19 cellular contexts compared by ENCODE assay signal in the genomic region with DNA sequence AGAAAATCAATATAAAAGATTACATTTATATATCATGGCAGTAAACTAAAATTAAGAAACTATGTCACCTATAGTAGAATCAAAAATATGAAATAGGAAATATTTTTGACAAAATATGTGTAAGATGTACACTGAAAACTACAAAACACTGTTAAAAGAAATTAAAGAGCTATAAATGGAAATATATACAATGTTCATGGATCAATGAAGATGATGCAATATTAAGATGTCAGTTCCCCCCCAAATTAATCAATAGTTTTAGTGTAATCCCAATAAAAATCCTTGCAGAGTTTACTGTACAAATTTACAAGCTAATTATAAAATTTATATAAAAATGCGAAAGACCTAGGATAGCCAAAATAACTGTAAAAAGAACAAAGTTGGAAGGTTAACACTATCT.
A peak's percentile ranks its signal among the peaks of the same experiment; 100 is the strongest.
DNase-seq lines count a peak whose midpoint lies in the region; ATAC-seq, FAIRE-seq and TF ChIP-seq lines count a peak whose summit lies in the region.
"Had no signal": no experiment of that assay in that cellular context is flagged by ENCODE, and none has a peak within 500 bp of the region (broad histone marks: within the 10 kb centered on the region; RNA-seq: fewer than 3 reads in every experiment).

No MANE protein-coding gene starts in this region.

- H4K20me1 ChIP-seq in HepG2 (ENCODE audit: insufficient read depth, low read length) (no peaks in the 10 kb centered on the region), K562 (replicated peaks; ENCODE audit: control insufficient read depth, insufficient read depth, low read length) (no peaks in the 10 kb centered on the region)
- H4K20me1 ChIP-seq: BLaER1 treated with 17β-estradiol and CSF1 and Interleukin-3, amounts not matched to agents 10 nM and 100 nM had no signal

- H3K27ac ChIP-seq in HepG2 (ENCODE audit: extremely low read length, insufficient read depth, low read length) (no peak overlapping the region), right lobe of liver (no peak overlapping the region), K562 (ENCODE audit: extremely low read depth, low read depth, low read length) (no peak overlapping the region)
- H3K27ac ChIP-seq: 22Rv1; A549; BLaER1 treated with 17β-estradiol and CSF1 and Interleukin-3, amounts not matched to agents 10 nM and 100 nM; C4-2B had no signal

- H3K9me1 ChIP-seq in K562 (ENCODE audit: control insufficient read depth, insufficient read depth, low read length) = no peaks in the 10 kb centered on the region

- H3K79me2 ChIP-seq in HepG2 (ENCODE audit: insufficient read depth, low read length) (no peaks in the 10 kb centered on the region), K562 (ENCODE audit: control insufficient read depth, insufficient read depth, low read length) (no peaks in the 10 kb centered on the region)

- in situ Hi-C loops in HepG2 (cut with HindIII; ENCODE audit: extremely low pct_ligation_motif_present, low pct_unique_long_range_greater_than_20kb) (no loop called here), K562 (cut with MboI) (no loop called here)

- no peak for TF ChIP-seq POLR2A in HepG2 (IDR thresholded peaks at IDR 0.05; ENCODE audit: insufficient read depth in 1 of 2, low read depth in 2 of 2, low read length in 2 of 2)
- no peak for TF ChIP-seq POLR2A in right lobe of liver (IDR thresholded peaks at IDR 0.05)
- no peak for TF ChIP-seq POLR2A in K562 (conservative IDR thresholded peaks at IDR 0.05)

- H2AFZ ChIP-seq in HepG2 (ENCODE audit: low read length) (no peak overlapping the region), K562 (ENCODE audit: low read depth, low read length) (no peak overlapping the region)

- no peak for TF ChIP-seq RAD21 in HepG2 (CRISPR knock-in tag; IDR thresholded peaks at IDR 0.05)
- no peak for TF ChIP-seq RAD21 in K562 (CRISPR knock-in tag; conservative IDR thresholded peaks at IDR 0.05 in 1 of 2, IDR thresholded peaks at IDR 0.05 in 1 of 2)

- TF ChIP-seq CTCF in HepG2 (CRISPR knock-in tag; IDR thresholded peaks at IDR 0.05) (no peak), right lobe of liver (IDR thresholded peaks at IDR 0.05) (no peak), K562 (IDR thresholded peaks at IDR 0.05 in 2 of 3, conservative IDR thresholded peaks at IDR 0.05 in 1 of 3; ENCODE audit: insufficient read depth in 2 of 3, low read depth in 1 of 3, low read length in 3 of 3) (no peak)

- WGBS in HepG2 (ENCODE audit: low lambda C conversion rate) = 0% methylated on average over 1 of the region's 1 CpG
- 100% methylated on average over 1 of the region's 1 CpG for WGBS in right lobe of liver (ENCODE audit: insufficient coverage, low coverage, low lambda C conversion rate, missing lambda C conversion rate)
- 0% methylated on average over 1 of the region's 1 CpG for WGBS in K562 (ENCODE audit: insufficient coverage, low coverage, missing lambda C conversion rate)

- H3K9ac ChIP-seq in HepG2 (ENCODE audit: insufficient read depth, low read depth, low read length) (no peak overlapping the region), K562 (ENCODE audit: insufficient read depth in 1 of 2, low read depth in 2 of 2, low read length in 2 of 2) (no peak overlapping the region)
- H3K9ac ChIP-seq: BLaER1 treated with 17β-estradiol and CSF1 and Interleukin-3, amounts not matched to agents 10 nM and 100 nM had no signal

- CTCF ChIA-PET in HepG2 (lab: Yijun Ruan, JAX; ENCODE audit: low intra/inter-chr PET ratio, low total read pairs) (no interaction called here), K562 (lab: Yijun Ruan, JAX; ENCODE audit: low intra/inter-chr PET ratio) (no interaction called here)

- BruUV-seq in HepG2 (replicated peaks; lab: Mats Ljungman, UMichigan) = no TSS peak
- no TSS peak for BruUV-seq in K562 (replicated peaks; lab: Mats Ljungman, UMichigan)

- ATAC-seq in HepG2 = no peak
- no peak for ATAC-seq in right lobe of liver
- no peak for ATAC-seq in K562
- ATAC-seq: A549; CD8-positive, alpha-beta T cell had no signal

- TF ChIP-seq EP300 in HepG2 (IDR thresholded peaks at IDR 0.05; ENCODE audit: low read depth in 2 of 2, low read length in 2 of 2) (no peak), HepG2 (CRISPR knock-in tag; IDR thresholded peaks at IDR 0.05; ENCODE audit: borderline replicate concordance) (no peak), K562 (IDR thresholded peaks at IDR 0.05; ENCODE audit: low read length) (no peak)

- H3K4me1 ChIP-seq in HepG2 (ENCODE audit: insufficient read depth, low read length) = no peaks in the 10 kb centered on the region
- H3K4me1 ChIP-seq in right lobe of liver = no peaks in the 10 kb centered on the region
- no peaks in the 10 kb centered on the region for H3K4me1 ChIP-seq in K562 (replicated peaks in 1 of 2; ENCODE audit: control insufficient read depth in 2 of 2, insufficient read depth in 2 of 2, low read length in 2 of 2)
- H3K4me1 ChIP-seq: A549; BLaER1 treated with 17β-estradiol and CSF1 and Interleukin-3, amounts not matched to agents 10 nM and 100 nM; Caco-2 had no signal

- DNase-seq in HepG2 (ENCODE audit: low spot score) = no peak
- no peak for DNase-seq in right lobe of liver
- no peak for DNase-seq in K562 (ENCODE audit: extremely low read depth in 1 of 4, low spot score in 3 of 4)
- DNase-seq in NCI-H1417 treated with DMSO at 0.1 percent for 48 hours (lab: John Stamatoyannopoulos, UW) = no peak
- DNase-seq in HPDE6-E6E7 (ENCODE audit: extremely low spot score) = no peak
- DNase-seq: AML-193; Caco-2; Calu3; CD4-positive, alpha-beta T cell; CD8-positive, alpha-beta T cell; DMS79 treated with DMSO at 0.1 percent for 48 hours; GF-D8 had no signal

- H3K4me3 ChIP-seq in HepG2 (replicated peaks in 1 of 3; ENCODE audit: insufficient read depth in 1 of 3, low read depth in 2 of 3, low read length in 3 of 3) (no peak overlapping the region), right lobe of liver (no peak overlapping the region), K562 (no peak overlapping the region)
- H3K4me3 ChIP-seq: A549; BLaER1 treated with 17β-estradiol and CSF1 and Interleukin-3, amounts not matched to agents 10 nM and 100 nM had no signal

- no peaks in the 10 kb centered on the region for H3K9me3 ChIP-seq in HepG2 (ENCODE audit: low read length)
- H3K9me3 ChIP-seq in right lobe of liver = no peaks in the 10 kb centered on the region
- H3K9me3 ChIP-seq in K562 (replicated peaks; ENCODE audit: control insufficient read depth, insufficient read depth, low read depth, low read length) = no peaks in the 10 kb centered on the region

- intact Hi-C loops in HepG2 (cut with micrococcal nuclease; ENCODE audit: unreplicated experiment) (no loop called here), right lobe of liver (cut with DNase I) (no loop called here), K562 (cut with micrococcal nuclease) (no loop called here)

- H3K36me3 ChIP-seq in HepG2 (replicated peaks in 1 of 2; ENCODE audit: control insufficient read depth in 1 of 2, insufficient read depth in 2 of 2, low read length in 2 of 2) (no peaks in the 10 kb centered on the region), right lobe of liver (no peaks in the 10 kb centered on the region), K562 (ENCODE audit: control insufficient read depth, insufficient read depth, low read length) (no peaks in the 10 kb centered on the region)
- H3K36me3 ChIP-seq: BLaER1 treated with 17β-estradiol and CSF1 and Interleukin-3, amounts not matched to agents 10 nM and 100 nM had no signal

- H3K4me2 ChIP-seq in HepG2 (ENCODE audit: low read depth, low read length) = no peak overlapping the region
- H3K4me2 ChIP-seq in K562 (ENCODE audit: insufficient read depth, low read length) = no peak overlapping the region
- H3K4me2 ChIP-seq: A549; BLaER1 treated with 17β-estradiol and CSF1 and Interleukin-3, amounts not matched to agents 10 nM and 100 nM had no signal

- H3K27me3 ChIP-seq in HepG2 (ENCODE audit: control insufficient read depth in 1 of 2, insufficient read depth in 2 of 2, low read length in 2 of 2) (no peaks in the 10 kb centered on the region), right lobe of liver (no peaks in the 10 kb centered on the region), K562 (ENCODE audit: control insufficient read depth in 2 of 2, insufficient read depth in 2 of 2, low read length in 2 of 2) (no peaks in the 10 kb centered on the region)
- H3K27me3 ChIP-seq: BLaER1 treated with 17β-estradiol and CSF1 and Interleukin-3, amounts not matched to agents 10 nM and 100 nM had no signal

- POLR2A ChIA-PET in HepG2 (lab: Yijun Ruan, JAX) (no interaction called here), K562 (lab: Yijun Ruan, JAX) (interaction anchor here (0.6 kb wide), 1 partner anchor 19 kb away, joined by 3 read pairs; no protein-coding TSS in a partner anchor)

- no peak for FAIRE-seq in HepG2 (lab: Jason Lieb, UNC)
- no peak for FAIRE-seq in K562 (lab: Jason Lieb, UNC)
- FAIRE-seq: A549, D721Med, G401.6, GM12891 had no signal

TF ChIP-seq in HepG2, 621 proteins besides CTCF, POLR2A, EP300 and RAD21:
- TF ChIP-seq SRSF1 (optimal IDR thresholded peaks at IDR 0.05; ENCODE audit: low read depth, low read length) = no peak
- TF ChIP-seq ATF7 (IDR thresholded peaks at IDR 0.05) = peak; percentile 48; the same call in 1 of the 2 replicates
- TF ChIP-seq ATF7 (CRISPR knock-in tag; IDR thresholded peaks at IDR 0.05) = no peak
- no peak for TF ChIP-seq SMC3 (IDR thresholded peaks at IDR 0.05; ENCODE audit: low read length)

TF ChIP-seq in K562, 482 proteins besides CTCF, POLR2A, EP300 and RAD21 (continues in another document):
- TF ChIP-seq CEBPB (tag; IDR thresholded peaks at IDR 0.05) (0 out of 2 replicates have a peak, but pooled peaks have one; percentile 17), PYGO2 (tag; IDR thresholded peaks at IDR 0.05) (no peak), ZBTB8A (IDR thresholded peaks at IDR 0.05; ENCODE audit: partially characterized antibody) (no peak), MTA3 (IDR thresholded peaks at IDR 0.05; ENCODE audit: borderline replicate concordance) (no peak), ZSCAN32 (CRISPR knock-in tag; IDR thresholded peaks at IDR 0.05) (peak; percentile 44; the same call in 1 of the 2 replicates)
- TF ChIP-seq, protein P1, sequence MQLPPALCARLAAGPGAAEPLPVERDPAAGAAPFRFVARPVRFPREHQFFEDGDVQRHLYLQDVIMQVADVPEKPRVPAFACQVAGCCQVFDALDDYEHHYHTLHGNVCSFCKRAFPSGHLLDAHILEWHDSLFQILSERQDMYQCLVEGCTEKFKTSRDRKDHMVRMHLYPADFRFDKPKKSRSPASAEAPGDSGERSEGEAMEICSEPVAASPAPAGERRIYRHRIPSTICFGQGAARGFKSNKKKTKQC (CRISPR knock-in tag; IDR thresholded peaks at IDR 0.05) = no peak
- TF ChIP-seq, protein P2, sequence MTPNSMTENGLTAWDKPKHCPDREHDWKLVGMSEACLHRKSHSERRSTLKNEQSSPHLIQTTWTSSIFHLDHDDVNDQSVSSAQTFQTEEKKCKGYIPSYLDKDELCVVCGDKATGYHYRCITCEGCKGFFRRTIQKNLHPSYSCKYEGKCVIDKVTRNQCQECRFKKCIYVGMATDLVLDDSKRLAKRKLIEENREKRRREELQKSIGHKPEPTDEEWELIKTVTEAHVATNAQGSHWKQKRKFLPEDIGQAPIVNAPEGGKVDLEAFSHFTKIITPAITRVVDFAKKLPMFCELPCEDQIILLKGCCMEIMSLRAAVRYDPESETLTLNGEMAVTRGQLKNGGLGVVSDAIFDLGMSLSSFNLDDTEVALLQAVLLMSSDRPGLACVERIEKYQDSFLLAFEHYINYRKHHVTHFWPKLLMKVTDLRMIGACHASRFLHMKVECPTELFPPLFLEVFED (CRISPR knock-in tag; conservative IDR thresholded peaks at IDR 0.05) = no peak
